ENCODE assay signal across 20 cellular contexts in the genomic region with DNA sequence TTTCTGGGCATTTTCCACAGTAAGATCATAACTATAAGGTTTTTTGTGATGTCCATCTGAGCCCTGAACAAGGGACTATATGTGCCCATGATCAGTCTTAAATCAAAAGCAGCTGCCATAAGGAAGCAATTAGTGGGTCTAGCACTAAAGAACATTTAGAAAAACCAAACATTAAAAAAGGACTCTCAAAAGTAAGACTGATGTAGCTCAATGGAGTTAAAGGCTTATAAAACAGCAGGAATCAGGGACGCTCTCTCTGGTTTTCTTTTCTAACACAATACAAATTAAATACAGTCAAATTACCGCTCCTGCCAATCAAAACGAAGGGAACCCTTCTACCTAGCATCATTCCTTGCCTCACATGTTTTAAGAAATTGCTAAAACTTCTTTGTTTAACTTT.
"Had no signal": no experiment of that assay in that cellular context is flagged by ENCODE, and none has a peak within 500 bp of the region (broad histone marks: within the 10 kb centered on the region; RNA-seq: fewer than 3 reads in every experiment).

No MANE protein-coding gene starts in this region.

- H3K36me3 Mint-ChIP-seq: brain had no signal

- H3K4me3 ChIP-seq: lower lobe of right lung, right atrium auricular region, tibial artery had no signal

- H3K4me3 Mint-ChIP-seq: activated CD4-positive, alpha-beta T cell treated with anti-CD3 and anti-CD28 coated beads, Interleukin-2, amount 10 ng/mL, durations not matched to agents 7 days and 5 days; activated CD8-positive, alpha-beta T cell treated with anti-CD3 and anti-CD28 coated beads, Interleukin-2, amount 10 ng/mL, durations not matched to agents 7 days and 5 days; activated naive CD4-positive, alpha-beta T cell treated with anti-CD3 and anti-CD28 coated beads for 36 hours; activated T-cell treated with anti-CD3 and anti-CD28 coated beads, Interleukin-2, amount 50 U/mL, for 24 hours; brain; T-helper 1 cell treated with Interleukin-12 subunit alpha and Interleukin-12 subunit beta and Interleukin-4 antibody, amounts not matched to agents 30 μg/mL and 1 μg/mL, for 36 hours had no signal

- H3K27ac Mint-ChIP-seq: activated CD4-positive, alpha-beta T cell treated with anti-CD3 and anti-CD28 coated beads, Interleukin-2, amount 10 ng/mL, durations not matched to agents 7 days and 5 days; activated CD8-positive, alpha-beta T cell treated with anti-CD3 and anti-CD28 coated beads, Interleukin-2, amount 10 ng/mL, durations not matched to agents 7 days and 5 days; activated naive CD4-positive, alpha-beta T cell treated with anti-CD3 and anti-CD28 coated beads for 36 hours; activated T-cell treated with anti-CD3 and anti-CD28 coated beads, Interleukin-2, amount 50 U/mL, for 24 hours; activated T-helper 2 cell treated with anti-CD3 and anti-CD28 coated beads, Interferon-gamma antibody, Interleukin-2, Interleukin-4, amounts not matched to agents 10 μg/mL and 5 μg/mL and 100 μg/mL, durations not matched to agents 14 hours and 24 hours and 36 hours; brain; progenitor cell of endocrine pancreas; T-helper 1 cell treated with Interleukin-12 subunit alpha and Interleukin-12 subunit beta and Interleukin-4 antibody, amounts not matched to agents 30 μg/mL and 1 μg/mL, for 36 hours had no signal

- H3K9me3 Mint-ChIP-seq: activated naive CD4-positive, alpha-beta T cell treated with anti-CD3 and anti-CD28 coated beads for 36 hours; activated T-cell treated with anti-CD3 and anti-CD28 coated beads, Interleukin-2, amount 50 U/mL, for 24 hours; activated T-helper 2 cell treated with anti-CD3 and anti-CD28 coated beads, Interferon-gamma antibody, Interleukin-2, Interleukin-4, amounts not matched to agents 10 μg/mL and 5 μg/mL and 100 μg/mL, durations not matched to agents 14 hours and 24 hours and 36 hours had no signal

- ATAC-seq: activated CD4-positive, CD25-positive, alpha-beta regulatory T cell treated with anti-CD3 and anti-CD28 coated beads, Interleukin-2, amount 50 U/mL, for 24 hours; activated CD8-positive, alpha-beta T cell treated with anti-CD3 and anti-CD28 coated beads, Interleukin-2, amount 10 ng/mL, durations not matched to agents 7 days and 5 days; esophagus mucosa; foreskin keratinocyte; lower lobe of right lung had no signal

- H3K27me3 Mint-ChIP-seq: activated CD4-positive, alpha-beta T cell treated with anti-CD3 and anti-CD28 coated beads, Interleukin-2, amount 10 ng/mL, durations not matched to agents 7 days and 5 days; brain; progenitor cell of endocrine pancreas had no signal

- DNase-seq: activated CD4-positive, alpha-beta T cell treated with anti-CD3 and anti-CD28 coated beads, Interleukin-2, amount 10 ng/mL, durations not matched to agents 7 days and 5 days; activated CD8-positive, alpha-beta T cell treated with anti-CD3 and anti-CD28 coated beads, Interleukin-2, amount 10 ng/mL, durations not matched to agents 7 days and 5 days; activated naive CD4-positive, alpha-beta T cell treated with anti-CD3 and anti-CD28 coated beads for 36 hours; activated T-cell treated with anti-CD3 and anti-CD28 coated beads, Interleukin-2, amount 50 U/mL, for 24 hours; anterior cingulate cortex; central memory CD4-positive, alpha-beta T cell; foreskin keratinocyte; hypothalamus; islet precursor cell; lower lobe of right lung; stimulated activated CD4-positive, alpha-beta T cell treated with anti-CD3 and anti-CD28 coated beads, Interleukin-2, amount 100 ng/mL, for 24 hours; stimulated activated naive CD4-positive, alpha-beta T cell treated with Interleukin-2 at 50 U/mL for 16 hours; tibial artery had no signal
